8 cellular contexts compared by ENCODE assay signal in the genomic region with DNA sequence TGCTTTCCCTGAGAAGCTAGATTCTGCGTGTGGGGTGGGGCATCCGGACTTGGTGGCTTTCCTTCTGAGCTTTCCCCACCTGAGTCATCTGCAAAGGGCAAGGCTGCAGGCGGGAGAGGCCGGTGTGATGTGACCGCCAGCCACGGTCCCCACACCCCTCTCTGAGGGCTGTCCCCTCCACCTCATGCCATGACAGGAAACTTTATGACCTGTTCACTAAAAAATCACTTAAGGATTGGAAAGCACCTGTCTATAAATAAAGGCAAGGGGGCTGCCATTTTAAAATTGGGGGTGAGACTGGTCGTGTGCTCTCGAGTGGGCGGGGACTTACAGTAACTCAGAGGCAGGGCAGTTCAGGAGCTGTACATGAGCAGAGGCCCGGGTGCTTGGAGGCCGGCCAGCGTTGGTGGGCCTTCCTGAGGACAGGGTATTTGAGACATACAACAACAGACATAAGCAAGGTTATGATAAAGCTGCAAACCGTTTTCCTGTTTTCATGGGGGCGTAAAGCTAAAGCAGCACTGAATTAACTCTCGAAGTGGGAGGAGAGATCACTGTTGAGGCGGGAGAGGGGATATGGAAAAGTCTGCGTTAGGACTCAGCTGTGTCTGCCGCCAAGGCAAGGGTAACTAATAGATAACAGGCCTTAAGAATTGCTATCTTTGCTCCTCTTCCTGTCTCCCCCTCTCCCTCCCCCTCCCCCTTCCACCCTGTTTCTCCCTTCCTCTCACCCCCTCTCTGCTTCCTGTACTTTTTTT. TPM values are rescaled to one million over a fixed set of nuclear protein-coding genes. Genes with fewer than 3 reads are reported as not detected.
A peak's percentile ranks its signal among the peaks of the same experiment; 100 is the strongest.
DNase-seq lines count a peak whose midpoint lies in the region; ATAC-seq and TF ChIP-seq lines count a peak whose summit lies in the region.

No MANE protein-coding gene starts in this region.

- H3K4me3 ChIP-seq in BLaER1 treated with 17β-estradiol and CSF1 and Interleukin-3, amounts not matched to agents 10 nM and 100 nM = peak overlapping the region in 5 of 10 experiments; percentile 27 to 46 (median 31); a peak in 9 of 20 replicates
- no peak overlapping the region for H3K4me3 ChIP-seq in Jurkat, Clone E6-1 (ENCODE audit: low read length)
- no peak overlapping the region for H3K4me3 ChIP-seq in rectal smooth muscle tissue (ENCODE audit: low read length)

- peak overlapping the region; percentile 71 to 94 (median 90) for H3K27ac ChIP-seq in BLaER1 treated with 17β-estradiol and CSF1 and Interleukin-3, amounts not matched to agents 10 nM and 100 nM
- H3K27ac ChIP-seq in rectal smooth muscle tissue (ENCODE audit: low read depth, low read length) = peak overlapping the region; percentile 32

- H3K27me3 ChIP-seq in BLaER1 treated with 17β-estradiol and CSF1 and Interleukin-3, amounts not matched to agents 10 nM and 100 nM = no peaks in the 10 kb centered on the region
- H3K27me3 ChIP-seq in rectal smooth muscle tissue (ENCODE audit: control insufficient read depth, insufficient read depth, low read length) = no peaks in the 10 kb centered on the region

- DNase-seq in Jurkat, Clone E6-1 (ENCODE audit: low read depth, low spot score) = peak; percentile 69
- peak; percentile 88 for DNase-seq in activated CD8-positive, alpha-beta memory T cell treated with anti-CD3 and anti-CD28 coated beads for 24 hours
- DNase-seq in erythroblast (lab: John Stamatoyannopoulos, UW) (peak; percentile 80 to 90), AG08396 (ENCODE audit: low spot score) (no peak), NCI-H2171 (lab: John Stamatoyannopoulos, UW) (no peak)

- H3K9me3 ChIP-seq in BLaER1 treated with 17β-estradiol and CSF1 and Interleukin-3, amounts not matched to agents 10 nM and 100 nM (replicated peaks in 1 of 11) = peaks cover 0 to 21% (median 13%) of the 10 kb centered on the region in 11 experiments; a peak in 14 of 22 replicates

- TF ChIP-seq POLR2A in erythroblast (IDR thresholded peaks at IDR 0.05; ENCODE audit: low read length) = peak; percentile 61

- no peaks in the 10 kb centered on the region for H4K20me1 ChIP-seq in BLaER1 treated with 17β-estradiol and CSF1 and Interleukin-3, amounts not matched to agents 10 nM and 100 nM

- peak overlapping the region; percentile 78 to 93 (median 82) for H3K4me2 ChIP-seq in BLaER1 treated with 17β-estradiol and CSF1 and Interleukin-3, amounts not matched to agents 10 nM and 100 nM

- no peaks in the 10 kb centered on the region for H3K36me3 ChIP-seq in BLaER1 treated with 17β-estradiol and CSF1 and Interleukin-3, amounts not matched to agents 10 nM and 100 nM
- no peaks in the 10 kb centered on the region for H3K36me3 ChIP-seq in rectal smooth muscle tissue (ENCODE audit: control insufficient read depth, insufficient read depth, low read length)

- peak; percentile 41 for ATAC-seq in GM21367 (IDR thresholded peaks at IDR 0.05; ENCODE audit: unreplicated experiment)

- peaks cover 59 to 95% (median 82%) of the 10 kb centered on the region in 10 experiments for H3K4me1 ChIP-seq in BLaER1 treated with 17β-estradiol and CSF1 and Interleukin-3, amounts not matched to agents 10 nM and 100 nM
- peaks cover 6% of the 10 kb centered on the region for H3K4me1 ChIP-seq in rectal smooth muscle tissue (ENCODE audit: control insufficient read depth, insufficient read depth, low read length)

- H3K9ac ChIP-seq in BLaER1 treated with 17β-estradiol and CSF1 and Interleukin-3, amounts not matched to agents 10 nM and 100 nM = peak overlapping the region; percentile 59 to 80 (median 74); a peak in 21 of 22 replicates
- no peak overlapping the region for H3K9ac ChIP-seq in rectal smooth muscle tissue (ENCODE audit: low read length)

RNA-seq across cellular contexts. Expression of gene SERPINB1, which starts 16.1 kb away (rescaled TPM):
- not detected for polyA plus RNA-seq in Jurkat, Clone E6-1 (2012; ENCODE audit: insufficient read depth, insufficient read length)

RNA-seq across cellular contexts. Expression of gene SERPINB9, which starts 45.4 kb away (rescaled TPM):
- 1.5 TPM for polyA plus RNA-seq in Jurkat, Clone E6-1 (2012; ENCODE audit: insufficient read depth, insufficient read length)

Comparison
In these comparisons a context has a peak if more than half of its experiments do, and no peak if none do; other contexts are left out.
1. DNase-seq: peak in Jurkat, Clone E6-1 (single experiment), activated CD8-positive, alpha-beta memory T cell treated with anti-CD3 and anti-CD28 coated beads for 24 hours (single experiment) and erythroblast (2 of 2); none in AG08396 (single experiment) and NCI-H2171 (single experiment).